ENCODE assay signal across 20 cellular contexts in the genomic region with DNA sequence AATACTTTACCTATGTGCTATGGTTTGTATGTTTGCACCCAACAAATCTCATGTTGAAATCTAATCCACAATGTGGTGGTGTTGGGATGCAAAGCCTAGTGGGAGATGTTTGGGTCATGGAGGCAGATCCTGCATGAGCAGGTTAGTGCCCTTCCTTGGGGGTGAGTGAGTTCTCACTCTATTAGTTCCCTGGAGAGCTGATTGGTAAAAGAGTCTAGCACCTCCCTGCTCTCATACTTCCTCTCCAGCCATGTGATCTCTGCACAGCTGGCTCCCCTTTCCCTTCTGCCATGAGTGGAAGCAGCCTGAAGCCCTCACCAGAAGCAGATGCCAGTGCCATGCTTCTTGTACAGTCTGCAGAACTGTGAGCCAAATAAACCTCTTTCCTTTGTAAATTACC.
"Had no signal": no experiment of that assay in that cellular context is flagged by ENCODE, and none has a peak within 500 bp of the region (broad histone marks: within the 10 kb centered on the region; RNA-seq: fewer than 3 reads in every experiment).

No MANE protein-coding gene starts in this region.

- H3K4me2 ChIP-seq: PC-9 had no signal

- H3K27me3 ChIP-seq: Peyer's patch had no signal

- H3K27ac ChIP-seq: PC-9, Peyer's patch, SJSA1, SK-N-MC had no signal

- H3K9me3 ChIP-seq: Peyer's patch, SJSA1 had no signal

- H3K36me3 ChIP-seq: Peyer's patch, SJSA1 had no signal

- H2AFZ ChIP-seq: PC-9 had no signal

- DNase-seq: IMR-90; MV-4-11; NCI-H1092; NCI-H1105 treated with DMSO at 0.1 percent for 48 hours; NCI-H1417 treated with DMSO at 0.1 percent for 48 hours; NCI-H146; NCI-H1930; NCI-H2081; NCI-H2107; NCI-H2227 treated with DMSO at 0.1 percent for 48 hours; NCI-H524 treated with DMSO at 0.1 percent for 48 hours; NCI-H69; NCI-H774; NK-92 treated with Interleukin-12 subunit alpha and Interleukin-12 subunit beta, amount 100 ng/mL, for 24 hours; PC-9; Peyer's patch; SIG-M5 had no signal

- ATAC-seq: Right ventricle myocardium inferior had no signal

- H3K4me3 ChIP-seq: PC-9, Peyer's patch, SJSA1, SK-N-MC had no signal
